ENCODE assay signal across 8 cellular contexts in genomic region chr1:226708342-226708780, GRCh38. TPM values are rescaled to one million over a fixed set of nuclear protein-coding genes. Genes with fewer than 3 reads are reported as not detected.
DNase-seq lines count a peak whose midpoint lies in the region; ATAC-seq and TF ChIP-seq lines count a peak whose summit lies in the region.

No MANE protein-coding gene starts in this region.

- intact Hi-C loops in MCF 10A (cut with micrococcal nuclease): loop anchor here (5.0 kb wide), 1 partner anchor 51 kb away; no protein-coding TSS in a partner anchor

- peak; percentile 72 to 73 for ATAC-seq in CD4-positive, CD25-positive, alpha-beta regulatory T cell (ENCODE audit: low read depth in 2 of 2)
- ATAC-seq in naive B cell (ENCODE audit: low read depth in 2 of 2): no peak
- ATAC-seq in GM21390 (IDR thresholded peaks at IDR 0.05; ENCODE audit: unreplicated experiment): no peak
- no peak for ATAC-seq in GM21723 (IDR thresholded peaks at IDR 0.05; ENCODE audit: unreplicated experiment)
- ATAC-seq in GM19463 (IDR thresholded peaks at IDR 0.05; ENCODE audit: unreplicated experiment): no peak

- POLR2A ChIA-PET in MCF 10A (lab: Yijun Ruan, JAX): interaction anchor here (0.7 to 2.5 kb wide), 18 partner anchors 9 to 681 kb away, joined by 3 to 17 read pairs (median 4); partner anchors contain the start of genes COQ8A and ITPKB

- peaks cover 51 to 93% (median 75%) of the 10 kb centered on the region in 4 donors for H3K4me1 Mint-ChIP-seq in CD4-positive, CD25-positive, alpha-beta regulatory T cell
- H3K4me1 Mint-ChIP-seq in MCF 10A (ENCODE audit: insufficient read depth, unreplicated experiment) (peaks cover 29% of the 10 kb centered on the region), naive B cell (peaks cover 47 to 67% (median 55%) of the 10 kb centered on the region in 3 donors)

- peak overlapping the region; percentile 97 to 99 (median 98) for H3K27ac Mint-ChIP-seq in CD4-positive, CD25-positive, alpha-beta regulatory T cell
- H3K27ac Mint-ChIP-seq in MCF 10A (ENCODE audit: low read depth, unreplicated experiment) (peak overlapping the region; percentile 91), naive B cell (peak overlapping the region in 5 of 6 donors; percentile 38 to 92 (median 81))

- no peaks in the 10 kb centered on the region for H3K27me3 ChIP-seq in CD4-positive, CD25-positive, alpha-beta regulatory T cell (ENCODE audit: control insufficient read depth, insufficient read depth, low read length)
- H3K27me3 ChIP-seq in Loucy (ENCODE audit: insufficient read depth, low read length, poor library complexity, severe bottlenecking): no peaks in the 10 kb centered on the region

- no peak for TF ChIP-seq CTCF in Loucy (conservative IDR thresholded peaks at IDR 0.05; ENCODE audit: low read length)
- no peak for TF ChIP-seq CTCF in MCF 10A (IDR thresholded peaks at IDR 0.05; ENCODE audit: unreplicated experiment)

- BruUV-seq in MCF 10A (replicated peaks; lab: Mats Ljungman, UMichigan): no TSS peak

- peaks cover 28% of the 10 kb centered on the region for H3K36me3 ChIP-seq in CD4-positive, CD25-positive, alpha-beta regulatory T cell (ENCODE audit: control insufficient read depth, insufficient read depth, low read length)
- H3K36me3 ChIP-seq in Loucy (ENCODE audit: insufficient read depth, low read length): peaks cover 13% of the 10 kb centered on the region; the same call in 1 of the 2 replicates

- CTCF ChIA-PET in MCF 10A (lab: Yijun Ruan, JAX): interaction anchor here (0.7 to 2.4 kb wide), 5 partner anchors 11 to 113 kb away, joined by 3 to 9 read pairs (median 3); no protein-coding TSS in a partner anchor

- peak in 1 of 3 donors; percentile 49 for DNase-seq in CD4-positive, CD25-positive, alpha-beta regulatory T cell
- DNase-seq in MCF 10A (ENCODE audit: unreplicated experiment) (peak; percentile 93), naive B cell (no peak), NCI-H345 treated with DMSO at 0.1 percent for 48 hours (lab: John Stamatoyannopoulos, UW; ENCODE audit: unreplicated experiment) (no peak)

- no peaks in the 10 kb centered on the region for H4K20me1 ChIP-seq in Loucy (ENCODE audit: insufficient read depth, low read length, poor library complexity, severe bottlenecking)

- H3K9me2 ChIP-seq in Loucy (replicated peaks; ENCODE audit: low read depth, low read length): no peaks in the 10 kb centered on the region

- H3K9ac ChIP-seq in Loucy (ENCODE audit: low read depth, low read length, poor library complexity, severe bottlenecking): peak overlapping the region; percentile 85

- H3K4me3 Mint-ChIP-seq in CD4-positive, CD25-positive, alpha-beta regulatory T cell: peak overlapping the region; percentile 24 to 85 (median 74)
- H3K4me3 Mint-ChIP-seq in MCF 10A (ENCODE audit: unreplicated experiment) (peak overlapping the region; percentile 19), naive B cell (peak overlapping the region in 5 of 8 donors; percentile 12 to 61 (median 34))

- H3K9me3 Mint-ChIP-seq in CD4-positive, CD25-positive, alpha-beta regulatory T cell: peaks cover 0 to 2% (median 0%) of the 10 kb centered on the region in 7 donors
- no peaks in the 10 kb centered on the region for H3K9me3 Mint-ChIP-seq in MCF 10A (ENCODE audit: unreplicated experiment)
- peaks cover 0 to 5% (median 0%) of the 10 kb centered on the region in 7 donors for H3K9me3 Mint-ChIP-seq in naive B cell

- peak overlapping the region; percentile 38 for H3K4me3 ChIP-seq in CD4-positive, CD25-positive, alpha-beta regulatory T cell (ENCODE audit: low read depth, low read length)
- no peak overlapping the region for H3K4me3 ChIP-seq in Loucy (ENCODE audit: low read length, poor library complexity, severe bottlenecking)

- peak overlapping the region; percentile 95 for H3K4me2 ChIP-seq in Loucy (ENCODE audit: low read depth, low read length, poor library complexity, severe bottlenecking)

- peaks cover 15% of the 10 kb centered on the region for H3F3A ChIP-seq in Loucy (ENCODE audit: low read depth)

- H2AFZ ChIP-seq in Loucy (ENCODE audit: low read length): no peak overlapping the region

- peaks cover 22% of the 10 kb centered on the region for H3K36me3 Mint-ChIP-seq in CD4-positive, CD25-positive, alpha-beta regulatory T cell
- H3K36me3 Mint-ChIP-seq in MCF 10A (ENCODE audit: insufficient read depth, unreplicated experiment) (peaks cover 9% of the 10 kb centered on the region), naive B cell (peaks cover 6 to 13% of the 10 kb centered on the region in 2 donors)

- peaks cover 75% of the 10 kb centered on the region for H3K4me1 ChIP-seq in CD4-positive, CD25-positive, alpha-beta regulatory T cell (ENCODE audit: control insufficient read depth, insufficient read depth, low read length, poor library complexity, severe bottlenecking)
- peaks cover 59% of the 10 kb centered on the region for H3K4me1 ChIP-seq in Loucy (ENCODE audit: insufficient read depth, low read length, poor library complexity, severe bottlenecking)

- no peaks in the 10 kb centered on the region for H3K9me3 ChIP-seq in CD4-positive, CD25-positive, alpha-beta regulatory T cell (ENCODE audit: control insufficient read depth in 2 of 2, low read length in 2 of 2)
- no peaks in the 10 kb centered on the region for H3K9me3 ChIP-seq in Loucy (ENCODE audit: insufficient read depth, low read depth, low read length)

- H3K79me2 ChIP-seq in Loucy (ENCODE audit: insufficient read depth, low read length): peaks cover 89% of the 10 kb centered on the region

- H3K27ac ChIP-seq in CD4-positive, CD25-positive, alpha-beta regulatory T cell (ENCODE audit: insufficient read depth, low read length, poor library complexity, severe bottlenecking): peak overlapping the region; percentile 73

- peaks cover 7% of the 10 kb centered on the region for H3K27me3 Mint-ChIP-seq in CD4-positive, CD25-positive, alpha-beta regulatory T cell
- no peaks in the 10 kb centered on the region for H3K27me3 Mint-ChIP-seq in MCF 10A (ENCODE audit: insufficient read depth, unreplicated experiment)
- H3K27me3 Mint-ChIP-seq in naive B cell: no peaks in the 10 kb centered on the region

RNA-seq across cellular contexts. Expression of gene ITPKB, which starts 30.7 kb away (rescaled TPM):
- 216 TPM for total RNA-seq in CD4-positive, CD25-positive, alpha-beta regulatory T cell
- polyA plus RNA-seq in CD4-positive, CD25-positive, alpha-beta regulatory T cell: 10 to 100 TPM; 38.5 to 60.2 (median 44.8) TPM
- 9.5 and 12.6 TPM in 2 replicates for total RNA-seq in MCF 10A (2022)
- polyA plus RNA-seq in naive B cell (ENCODE audit: low read depth in 6 of 6): 10 to 100 TPM; 24.5 to 48.9 (median 34.1) TPM

Comparison
In these comparisons a context has a peak if more than half of its experiments do, and no peak if none do; other contexts are left out.
1. ATAC-seq: peak in CD4-positive, CD25-positive, alpha-beta regulatory T cell (2 of 2); none in naive B cell (0 of 2), GM21390 (single experiment), GM21723 (single experiment) and GM19463 (single experiment).
2. H3K4me3 Mint-ChIP-seq: peak in every context shown above with its lines; median percentile 74 in CD4-positive, CD25-positive, alpha-beta regulatory T cell; 34 in naive B cell; 19 in MCF 10A.
3. RNA of gene ITPKB, which starts 30.7 kb away (total RNA-seq): 216 TPM in CD4-positive, CD25-positive, alpha-beta regulatory T cell (single experiment); 9.5 to 12.6 TPM in MCF 10A; every median in the first group is over 10 times any median in the second.
4. Peak in every context shown above with its lines, with median percentiles within 50 percentile points of each other: H3K27ac Mint-ChIP-seq.